ENCODE assay signal across 8 cellular contexts in the genomic region with DNA sequence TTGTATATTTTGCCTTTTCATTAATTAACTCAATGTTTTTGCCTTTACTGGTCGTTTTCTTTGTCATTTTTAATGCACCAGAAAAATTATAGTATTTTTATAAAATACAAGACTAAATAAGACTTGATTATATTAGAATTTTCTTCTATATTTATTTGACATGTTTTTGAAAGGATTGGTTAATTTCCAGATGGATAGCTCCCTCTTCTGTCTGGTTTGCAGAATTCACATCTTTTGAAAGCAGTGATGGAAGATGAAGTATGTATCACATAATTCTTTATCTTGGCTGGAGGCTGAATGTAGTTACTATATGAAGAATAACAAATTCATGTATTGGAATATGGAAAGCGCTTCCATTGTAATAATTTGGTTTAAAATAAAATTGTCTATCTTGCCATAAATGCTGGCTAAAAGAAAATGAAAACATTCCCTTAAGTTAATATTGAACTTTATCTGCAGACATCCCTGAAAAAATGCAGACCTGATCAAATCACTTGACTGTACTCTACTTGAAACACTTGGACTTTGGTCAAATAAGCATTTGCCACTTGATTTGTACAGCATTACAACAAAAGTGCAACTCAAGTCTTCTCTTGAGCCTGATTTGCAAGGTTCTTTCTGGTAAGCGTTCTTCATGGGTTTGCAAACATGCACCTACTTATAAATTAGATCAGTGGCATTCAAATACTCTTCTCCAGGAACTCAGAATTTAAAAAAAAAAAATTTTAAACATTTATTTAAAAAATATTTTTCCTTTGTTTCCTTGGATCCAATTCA.
DNase-seq lines count a peak whose midpoint lies in the region; ATAC-seq and TF ChIP-seq lines count a peak whose summit lies in the region.

No MANE protein-coding gene starts in this region.

- H3K36me3 ChIP-seq in upper lobe of right lung = no peaks in the 10 kb centered on the region

- in situ Hi-C loops in SK-MEL-5 (cut with HindIII; ENCODE audit: low pct_unique_long_range_greater_than_20kb, low sequenced_read_pairs) = no loop called here

- no peak overlapping the region for H3K4me3 Mint-ChIP-seq in glutamatergic neuron (ENCODE audit: unreplicated experiment)

- intact Hi-C loops in upper lobe of right lung (cut with DNase I) = no loop called here

- no peaks in the 10 kb centered on the region for H3K9me3 Mint-ChIP-seq in glutamatergic neuron (ENCODE audit: unreplicated experiment)

- H3K9me3 ChIP-seq in upper lobe of right lung = no peaks in the 10 kb centered on the region

- no peak overlapping the region for H3K4me3 ChIP-seq in Jurkat, Clone E6-1 (ENCODE audit: low read length)
- H3K4me3 ChIP-seq in upper lobe of right lung = no peak overlapping the region

- POLR2A ChIA-PET in HEK293T (lab: Yijun Ruan, JAX) = no interaction called here

- no peaks in the 10 kb centered on the region for H3K27me3 Mint-ChIP-seq in glutamatergic neuron (ENCODE audit: unreplicated experiment)

- peak overlapping the region; percentile 62 for H3K27ac Mint-ChIP-seq in glutamatergic neuron (ENCODE audit: unreplicated experiment)

- CTCF ChIA-PET in HEK293T (lab: Yijun Ruan, JAX) = interaction anchor here (0.7 to 1.0 kb wide), 2 partner anchors 292 to 300 kb away, joined by 3 to 4 read pairs; no protein-coding TSS in a partner anchor

- H3K27ac ChIP-seq in upper lobe of right lung = no peak overlapping the region

- peaks cover 18% of the 10 kb centered on the region for H3K4me1 Mint-ChIP-seq in glutamatergic neuron (ENCODE audit: low read depth, unreplicated experiment)

- ATAC-seq in upper lobe of right lung (peak; percentile 62), HG03280 (IDR thresholded peaks at IDR 0.05; ENCODE audit: unreplicated experiment) (no peak)

- TF ChIP-seq CTCF in glutamatergic neuron (IDR thresholded peaks at IDR 0.05; ENCODE audit: partially characterized antibody, unreplicated experiment) (peak; percentile 27), upper lobe of right lung (IDR thresholded peaks at IDR 0.05) (peak; percentile 59)

- DNase-seq in COLO829 (ENCODE audit: low spot score) (peak; percentile 29), SK-MEL-5 (ENCODE audit: low read depth, low spot score) (peak; percentile 68), glutamatergic neuron (no peak), upper lobe of right lung (no peak), HEK293T (ENCODE audit: extremely low spot score) (no peak)
- peak; percentile 42 for DNase-seq in Jurkat, Clone E6-1 (ENCODE audit: low read depth, low spot score)
- DNase-seq in stimulated activated CD8-positive, alpha-beta memory T cell treated with anti-CD3 and anti-CD28 coated beads, Interleukin-4, amount 100 ng/mL, for 48 hours = no peak

- no peaks in the 10 kb centered on the region for H3K27me3 ChIP-seq in upper lobe of right lung

- peaks cover 4% of the 10 kb centered on the region for H3K4me1 ChIP-seq in upper lobe of right lung

- no peaks in the 10 kb centered on the region for H3K36me3 Mint-ChIP-seq in glutamatergic neuron (ENCODE audit: unreplicated experiment)

TF ChIP-seq in HEK293T, 16 proteins besides CTCF, POLR2A, EP300 and RAD21:
- no peak for TF ChIP-seq L3MBTL2 (conservative IDR thresholded peaks at IDR 0.05)
- TF ChIP-seq PKNOX1 (IDR thresholded peaks at IDR 0.05) = no peak
- no peak for TF ChIP-seq ARNT (IDR thresholded peaks at IDR 0.05)

Comparison
In these comparisons a context has a peak if more than half of its experiments do, and no peak if none do; other contexts are left out.
1. DNase-seq: peak in COLO829 (single experiment), Jurkat, Clone E6-1 (single experiment) and SK-MEL-5 (single experiment); none in glutamatergic neuron (single experiment), upper lobe of right lung (single experiment), stimulated activated CD8-positive, alpha-beta memory T cell treated with anti-CD3 and anti-CD28 coated beads, Interleukin-4, amount 100 ng/mL, for 48 hours (single experiment) and HEK293T (single experiment).